1 cellular context compared by ENCODE assay signal in the genomic region with DNA sequence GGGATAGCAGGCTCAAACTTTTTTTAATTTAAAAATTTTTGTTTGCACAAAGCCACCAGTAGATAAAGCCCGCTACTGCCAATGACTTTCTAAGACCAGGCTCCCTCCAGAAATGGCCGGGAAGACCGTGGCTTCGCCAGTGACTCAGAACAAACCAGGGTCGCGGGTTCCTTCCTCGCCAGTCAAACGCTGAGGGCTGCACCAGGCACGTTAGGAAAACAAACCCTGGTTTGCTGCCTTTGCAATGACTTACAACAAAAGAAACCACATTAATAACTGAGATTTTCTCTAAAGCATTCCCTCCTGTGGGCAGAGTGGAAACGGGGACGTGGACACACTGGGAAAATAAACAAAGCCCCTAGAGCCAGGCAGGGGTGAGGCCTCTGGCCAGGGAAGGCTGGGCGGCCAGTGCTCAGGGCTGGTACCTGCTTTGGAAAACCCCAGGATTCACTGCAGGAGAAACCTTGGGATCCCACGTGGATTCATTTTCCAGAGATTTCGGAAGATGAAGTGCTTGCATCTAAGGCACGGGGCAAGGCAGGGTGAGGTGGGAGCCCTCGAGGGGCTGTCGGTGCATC.
TF ChIP-seq lines count a peak whose summit lies in the region.

No MANE protein-coding gene starts in this region.

TF ChIP-seq in HepG2, 621 proteins besides CTCF, POLR2A, EP300 and RAD21:
- TF ChIP-seq, protein P1, sequence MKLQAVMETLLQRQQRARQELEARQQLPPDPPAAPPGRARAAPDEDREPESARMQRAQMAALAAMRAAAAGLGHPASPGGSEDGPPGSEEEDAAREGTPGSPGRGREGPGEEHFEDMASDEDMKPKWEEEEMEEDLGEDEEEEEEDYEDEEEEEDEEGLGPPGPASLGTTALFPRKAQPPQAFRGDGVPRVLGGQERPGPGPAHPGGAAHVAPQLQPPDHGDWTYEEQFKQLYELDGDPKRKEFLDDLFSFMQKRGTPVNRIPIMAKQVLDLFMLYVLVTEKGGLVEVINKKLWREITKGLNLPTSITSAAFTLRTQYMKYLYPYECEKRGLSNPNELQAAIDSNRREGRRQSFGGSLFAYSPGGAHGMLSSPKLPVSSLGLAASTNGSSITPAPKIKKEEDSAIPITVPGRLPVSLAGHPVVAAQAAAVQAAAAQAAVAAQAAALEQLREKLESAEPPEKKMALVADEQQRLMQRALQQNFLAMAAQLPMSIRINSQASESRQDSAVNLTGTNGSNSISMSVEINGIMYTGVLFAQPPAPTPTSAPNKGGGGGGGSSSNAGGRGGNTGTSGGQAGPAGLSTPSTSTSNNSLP (IDR thresholded peaks at IDR 0.05; ENCODE audit: low read depth, low read length): no peak
- TF ChIP-seq ZNF788 (CRISPR knock-in tag; IDR thresholded peaks at IDR 0.05; ENCODE audit: borderline replicate concordance) (no peak), SNAI1 (CRISPR knock-in tag; IDR thresholded peaks at IDR 0.05; ENCODE audit: borderline replicate concordance) (no peak), ZSCAN25 (CRISPR knock-in tag; IDR thresholded peaks at IDR 0.05) (peak; percentile 36; the same call in 1 of the 2 replicates), ZNF724P (CRISPR knock-in tag; IDR thresholded peaks at IDR 0.05; ENCODE audit: borderline replicate concordance) (no peak)
- TF ChIP-seq, protein P2, sequence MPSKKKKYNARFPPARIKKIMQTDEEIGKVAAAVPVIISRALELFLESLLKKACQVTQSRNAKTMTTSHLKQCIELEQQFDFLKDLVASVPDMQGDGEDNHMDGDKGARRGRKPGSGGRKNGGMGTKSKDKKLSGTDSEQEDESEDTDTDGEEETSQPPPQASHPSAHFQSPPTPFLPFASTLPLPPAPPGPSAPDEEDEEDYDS (CRISPR knock-in tag; IDR thresholded peaks at IDR 0.05): no peak
- TF ChIP-seq, protein P3, sequence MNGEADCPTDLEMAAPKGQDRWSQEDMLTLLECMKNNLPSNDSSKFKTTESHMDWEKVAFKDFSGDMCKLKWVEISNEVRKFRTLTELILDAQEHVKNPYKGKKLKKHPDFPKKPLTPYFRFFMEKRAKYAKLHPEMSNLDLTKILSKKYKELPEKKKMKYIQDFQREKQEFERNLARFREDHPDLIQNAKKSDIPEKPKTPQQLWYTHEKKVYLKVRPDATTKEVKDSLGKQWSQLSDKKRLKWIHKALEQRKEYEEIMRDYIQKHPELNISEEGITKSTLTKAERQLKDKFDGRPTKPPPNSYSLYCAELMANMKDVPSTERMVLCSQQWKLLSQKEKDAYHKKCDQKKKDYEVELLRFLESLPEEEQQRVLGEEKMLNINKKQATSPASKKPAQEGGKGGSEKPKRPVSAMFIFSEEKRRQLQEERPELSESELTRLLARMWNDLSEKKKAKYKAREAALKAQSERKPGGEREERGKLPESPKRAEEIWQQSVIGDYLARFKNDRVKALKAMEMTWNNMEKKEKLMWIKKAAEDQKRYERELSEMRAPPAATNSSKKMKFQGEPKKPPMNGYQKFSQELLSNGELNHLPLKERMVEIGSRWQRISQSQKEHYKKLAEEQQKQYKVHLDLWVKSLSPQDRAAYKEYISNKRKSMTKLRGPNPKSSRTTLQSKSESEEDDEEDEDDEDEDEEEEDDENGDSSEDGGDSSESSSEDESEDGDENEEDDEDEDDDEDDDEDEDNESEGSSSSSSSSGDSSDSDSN (CRISPR knock-in tag; IDR thresholded peaks at IDR 0.05): no peak
